In genomic region chr13:20102776-20103175, GRCh38 we compare ENCODE assay signal across 18 cellular contexts. TPM values are rescaled to one million over a fixed set of nuclear protein-coding genes. Genes with fewer than 3 reads are reported as not detected.
"Had no signal": no experiment of that assay in that cellular context is flagged by ENCODE, and none has a peak within 500 bp of the region (broad histone marks: within the 10 kb centered on the region; RNA-seq: fewer than 3 reads in every experiment).

No MANE protein-coding gene starts in this region.

- H3K36me3 ChIP-seq: brain microvascular endothelial cell, colonic mucosa, gastrocnemius medialis, heart right ventricle, left ventricle myocardium inferior, ovary had no signal

- H3K27ac ChIP-seq: brain microvascular endothelial cell, colonic mucosa, gastrocnemius medialis, heart right ventricle, left ventricle myocardium inferior, ovary, psoas muscle had no signal

- H3K9me3 ChIP-seq: colonic mucosa, gastrocnemius medialis, heart right ventricle, left ventricle myocardium inferior, ovary, psoas muscle had no signal

- H3K27me3 ChIP-seq: colonic mucosa, ovary had no signal

- DNase-seq: activated CD8-positive, alpha-beta T cell treated with anti-CD3 and anti-CD28 coated beads for 36 hours; activated naive CD4-positive, alpha-beta T cell treated with anti-CD3 and anti-CD28 coated beads, Interleukin-2, amount 10 ng/mL, durations not matched to agents 7 days and 5 days; activated naive CD8-positive, alpha-beta T cell treated with anti-CD3 and anti-CD28 coated beads, Interleukin-2, amount 50 U/mL, for 24 hours; activated T-cell treated with anti-CD3 and anti-CD28 coated beads, Interleukin-2, amount 50 U/mL, for 4 hours; brain microvascular endothelial cell; colonic mucosa; endodermal cell; gastrocnemius medialis; heart right ventricle; kidney glomerular epithelial cell; left ventricle myocardium inferior; mesenchymal stem cell; naive thymus-derived CD4-positive, alpha-beta T cell; ovary; psoas muscle; right cardiac atrium; stimulated activated CD4-positive, alpha-beta T cell treated with anti-CD3 and anti-CD28 coated beads, Interleukin-2, amount 100 ng/mL, for 24 hours had no signal

- ATAC-seq: activated CD8-positive, alpha-beta T cell treated with anti-CD3 and anti-CD28 coated beads for 36 hours; activated naive CD8-positive, alpha-beta T cell treated with anti-CD3 and anti-CD28 coated beads, Interleukin-2, amount 50 U/mL, for 24 hours; activated T-cell treated with anti-CD3 and anti-CD28 coated beads, Interleukin-2, amount 50 U/mL, for 4 hours; gastrocnemius medialis; naive thymus-derived CD4-positive, alpha-beta T cell; psoas muscle had no signal

- H3K4me1 ChIP-seq: colonic mucosa, gastrocnemius medialis, psoas muscle had no signal

- H3K4me3 ChIP-seq: colonic mucosa, gastrocnemius medialis, heart right ventricle, left ventricle myocardium inferior, ovary, psoas muscle had no signal

RNA-seq across cellular contexts. Expression of gene GJA3, which starts 58.1 kb away (rescaled TPM):
- total RNA-seq: activated CD4-positive, alpha-beta T cell treated with anti-CD3 and anti-CD28 coated beads, Interleukin-2, amount 10 ng/mL, durations not matched to agents 24 days and 14 days; gastrocnemius medialis had no signal
